In genomic region chr9:135413461-135413860, GRCh38 we compare ENCODE assay signal across 23 cellular contexts.
"Had no signal": no experiment of that assay in that cellular context is flagged by ENCODE, and none has a peak within 500 bp of the region (broad histone marks: within the 10 kb centered on the region; RNA-seq: fewer than 3 reads in every experiment).

No MANE protein-coding gene starts in this region.

- H3K36me3 ChIP-seq: brain microvascular endothelial cell, gastrocnemius medialis, left ventricle myocardium inferior, right atrium auricular region, tibial nerve had no signal

- H3K27ac ChIP-seq: brain microvascular endothelial cell, gastrocnemius medialis, left ventricle myocardium inferior, parathyroid adenoma, right atrium auricular region, tibial nerve had no signal

- DNase-seq: activated CD4-positive, alpha-beta T cell treated with anti-CD3 and anti-CD28 coated beads for 36 hours; activated CD8-positive, alpha-beta memory T cell treated with anti-CD3 and anti-CD28 coated beads, Interleukin-2, amount 10 ng/mL, durations not matched to agents 7 days and 5 days; activated CD8-positive, alpha-beta T cell treated with anti-CD3 and anti-CD28 coated beads, Interleukin-2, amount 10 ng/mL, durations not matched to agents 7 days and 5 days; activated naive CD4-positive, alpha-beta T cell treated with Interleukin-2 at 50 U/mL for 16 hours; activated naive CD8-positive, alpha-beta T cell treated with anti-CD3 and anti-CD28 coated beads, Interleukin-2, amount 10 ng/mL, durations not matched to agents 7 days and 5 days; activated T-cell treated with anti-CD3 and anti-CD28 coated beads, Interleukin-2, amount 50 U/mL, for 48 hours; brain microvascular endothelial cell; effector CD8-positive, alpha-beta T cell; gastrocnemius medialis; glutamatergic neuron; left ventricle myocardium inferior; mucosa of descending colon; nucleus accumbens; stimulated activated CD4-positive, alpha-beta T cell treated with anti-CD3 and anti-CD28 coated beads, Interleukin-15, amount 100 ng/mL, for 24 hours; stimulated activated naive CD4-positive, alpha-beta T cell; T-helper 2 cell had no signal

- ATAC-seq: activated CD4-positive, alpha-beta T cell treated with anti-CD3 and anti-CD28 coated beads for 36 hours; activated CD8-positive, alpha-beta memory T cell treated with anti-CD3 and anti-CD28 coated beads, Interleukin-2, amount 10 ng/mL, durations not matched to agents 7 days and 5 days; mucosa of descending colon had no signal

- H3K4me1 Mint-ChIP-seq: activated CD4-positive, alpha-beta T cell treated with anti-CD3 and anti-CD28 coated beads for 36 hours; activated CD8-positive, alpha-beta memory T cell treated with anti-CD3 and anti-CD28 coated beads, Interleukin-2, amount 10 ng/mL, durations not matched to agents 7 days and 5 days; activated naive CD8-positive, alpha-beta T cell treated with anti-CD3 and anti-CD28 coated beads, Interleukin-2, amount 10 ng/mL, durations not matched to agents 7 days and 5 days had no signal

- H3K36me3 Mint-ChIP-seq: activated CD8-positive, alpha-beta memory T cell treated with anti-CD3 and anti-CD28 coated beads, Interleukin-2, amount 10 ng/mL, durations not matched to agents 7 days and 5 days; activated naive CD8-positive, alpha-beta T cell treated with anti-CD3 and anti-CD28 coated beads, Interleukin-2, amount 10 ng/mL, durations not matched to agents 7 days and 5 days; WTC11 had no signal

- H3K9me3 ChIP-seq: gastrocnemius medialis, left ventricle myocardium inferior, mucosa of descending colon, right atrium auricular region, tibial nerve had no signal

- H3K4me3 ChIP-seq: gastrocnemius medialis, left ventricle myocardium inferior, mucosa of descending colon, right atrium auricular region, smooth muscle cell, tibial nerve had no signal

- H3K9me3 Mint-ChIP-seq: activated naive CD8-positive, alpha-beta T cell treated with anti-CD3 and anti-CD28 coated beads, Interleukin-2, amount 10 ng/mL, durations not matched to agents 7 days and 5 days; activated T-helper 2 cell treated with anti-CD3 and anti-CD28 coated beads, Interferon-gamma antibody, Interleukin-2, Interleukin-4, amounts not matched to agents 10 μg/mL and 5 μg/mL and 100 μg/mL, durations not matched to agents 14 hours and 24 hours and 36 hours; dendritic cell treated with granulocyte-macrophage colony-stimulating factor and Interleukin-4, amounts not matched to agents 40 ng/mL and 50 ng/mL, for 4 days; WTC11 had no signal

- H3K4me3 Mint-ChIP-seq: activated CD4-positive, alpha-beta T cell treated with anti-CD3 and anti-CD28 coated beads for 36 hours; activated CD8-positive, alpha-beta memory T cell treated with anti-CD3 and anti-CD28 coated beads, Interleukin-2, amount 10 ng/mL, durations not matched to agents 7 days and 5 days; activated CD8-positive, alpha-beta T cell treated with anti-CD3 and anti-CD28 coated beads, Interleukin-2, amount 10 ng/mL, durations not matched to agents 7 days and 5 days; activated naive CD8-positive, alpha-beta T cell treated with anti-CD3 and anti-CD28 coated beads, Interleukin-2, amount 10 ng/mL, durations not matched to agents 7 days and 5 days; dendritic cell treated with granulocyte-macrophage colony-stimulating factor and Interleukin-4, amounts not matched to agents 40 ng/mL and 50 ng/mL, for 4 days; WTC11 had no signal

- H3K4me1 ChIP-seq: gastrocnemius medialis, parathyroid adenoma had no signal

- H3K27ac Mint-ChIP-seq: activated CD4-positive, alpha-beta T cell treated with anti-CD3 and anti-CD28 coated beads for 36 hours; activated CD8-positive, alpha-beta memory T cell treated with anti-CD3 and anti-CD28 coated beads, Interleukin-2, amount 10 ng/mL, durations not matched to agents 7 days and 5 days; activated CD8-positive, alpha-beta T cell treated with anti-CD3 and anti-CD28 coated beads, Interleukin-2, amount 10 ng/mL, durations not matched to agents 7 days and 5 days; activated naive CD8-positive, alpha-beta T cell treated with anti-CD3 and anti-CD28 coated beads, Interleukin-2, amount 10 ng/mL, durations not matched to agents 7 days and 5 days; activated T-helper 2 cell treated with anti-CD3 and anti-CD28 coated beads, Interferon-gamma antibody, Interleukin-2, Interleukin-4, amounts not matched to agents 10 μg/mL and 5 μg/mL and 100 μg/mL, durations not matched to agents 14 hours and 24 hours and 36 hours; dendritic cell treated with granulocyte-macrophage colony-stimulating factor and Interleukin-4, amounts not matched to agents 40 ng/mL and 50 ng/mL, for 4 days; WTC11 had no signal

- H3K27me3 ChIP-seq: brain microvascular endothelial cell, right atrium auricular region had no signal

- H3K27me3 Mint-ChIP-seq: activated CD8-positive, alpha-beta memory T cell treated with anti-CD3 and anti-CD28 coated beads, Interleukin-2, amount 10 ng/mL, durations not matched to agents 7 days and 5 days; activated naive CD8-positive, alpha-beta T cell treated with anti-CD3 and anti-CD28 coated beads, Interleukin-2, amount 10 ng/mL, durations not matched to agents 7 days and 5 days had no signal
